ENCODE assay signal across 2 cellular contexts in the genomic region with DNA sequence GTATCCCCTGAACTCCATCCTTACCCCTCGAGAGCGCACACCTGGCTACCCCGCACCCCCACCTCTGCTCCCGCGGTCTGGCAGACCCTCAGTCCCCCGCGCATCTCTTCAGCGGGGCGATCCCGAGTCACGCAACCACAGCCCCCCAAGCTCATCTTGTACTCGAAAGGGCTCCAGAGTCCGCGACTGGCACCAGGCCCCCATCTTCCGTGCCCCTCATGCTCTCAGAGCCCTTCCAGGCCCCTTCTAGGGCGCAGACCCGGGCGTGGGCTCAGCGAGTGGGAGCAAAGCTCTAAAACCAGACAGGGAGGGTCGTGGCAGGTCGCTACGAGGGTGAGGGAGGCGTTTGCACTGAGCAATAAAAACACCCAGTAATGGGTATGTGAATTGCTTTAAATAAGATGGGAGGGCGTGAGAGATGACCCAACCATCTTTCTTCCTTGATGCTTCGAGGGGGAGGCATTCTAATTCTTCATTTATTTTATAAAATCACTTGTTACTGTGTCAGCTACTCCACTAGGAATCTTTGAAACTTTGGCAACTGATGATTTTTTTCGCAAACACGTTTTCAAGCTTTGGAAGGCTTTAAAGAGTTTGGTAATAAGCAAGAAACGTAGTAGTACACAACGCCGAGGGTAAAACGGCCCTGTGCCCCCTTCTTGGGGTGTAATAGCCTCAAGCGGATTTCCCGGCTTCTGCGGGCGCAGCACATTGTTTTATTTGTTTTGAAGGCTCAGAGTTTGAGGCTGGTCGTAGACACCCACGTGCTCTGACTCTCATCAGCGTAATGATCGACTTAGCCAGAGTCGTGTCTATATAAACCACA.
TF ChIP-seq lines count a peak whose summit lies in the region.

No MANE protein-coding gene starts in this region.

TF ChIP-seq in SK-N-SH, 30 proteins besides CTCF, POLR2A, EP300 and RAD21 (continued from another document):
- TF ChIP-seq, protein P1, sequence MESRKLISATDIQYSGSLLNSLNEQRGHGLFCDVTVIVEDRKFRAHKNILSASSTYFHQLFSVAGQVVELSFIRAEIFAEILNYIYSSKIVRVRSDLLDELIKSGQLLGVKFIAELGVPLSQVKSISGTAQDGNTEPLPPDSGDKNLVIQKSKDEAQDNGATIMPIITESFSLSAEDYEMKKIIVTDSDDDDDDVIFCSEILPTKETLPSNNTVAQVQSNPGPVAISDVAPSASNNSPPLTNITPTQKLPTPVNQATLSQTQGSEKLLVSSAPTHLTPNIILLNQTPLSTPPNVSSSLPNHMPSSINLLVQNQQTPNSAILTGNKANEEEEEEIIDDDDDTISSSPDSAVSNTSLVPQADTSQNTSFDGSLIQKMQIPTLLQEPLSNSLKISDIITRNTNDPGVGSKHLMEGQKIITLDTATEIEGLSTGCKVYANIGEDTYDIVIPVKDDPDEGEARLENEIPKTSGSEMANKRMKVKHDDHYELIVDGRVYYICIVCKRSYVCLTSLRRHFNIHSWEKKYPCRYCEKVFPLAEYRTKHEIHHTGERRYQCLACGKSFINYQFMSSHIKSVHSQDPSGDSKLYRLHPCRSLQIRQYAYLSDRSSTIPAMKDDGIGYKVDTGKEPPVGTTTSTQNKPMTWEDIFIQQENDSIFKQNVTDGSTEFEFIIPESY (IDR thresholded peaks at IDR 0.05; ENCODE audit: borderline replicate concordance, low read depth): no peak

TF ChIP-seq in SK-N-SH treated with all-trans-retinoic acid at 6 μM for 48 hours, 23 proteins besides CTCF, POLR2A, EP300 and RAD21 (continued from another document):
- TF ChIP-seq ISL1 (CRISPR knock-in tag; IDR thresholded peaks at IDR 0.05): no peak
- TF ChIP-seq RARB (CRISPR knock-in tag; IDR thresholded peaks at IDR 0.05): no peak
- TF ChIP-seq, protein P2, sequence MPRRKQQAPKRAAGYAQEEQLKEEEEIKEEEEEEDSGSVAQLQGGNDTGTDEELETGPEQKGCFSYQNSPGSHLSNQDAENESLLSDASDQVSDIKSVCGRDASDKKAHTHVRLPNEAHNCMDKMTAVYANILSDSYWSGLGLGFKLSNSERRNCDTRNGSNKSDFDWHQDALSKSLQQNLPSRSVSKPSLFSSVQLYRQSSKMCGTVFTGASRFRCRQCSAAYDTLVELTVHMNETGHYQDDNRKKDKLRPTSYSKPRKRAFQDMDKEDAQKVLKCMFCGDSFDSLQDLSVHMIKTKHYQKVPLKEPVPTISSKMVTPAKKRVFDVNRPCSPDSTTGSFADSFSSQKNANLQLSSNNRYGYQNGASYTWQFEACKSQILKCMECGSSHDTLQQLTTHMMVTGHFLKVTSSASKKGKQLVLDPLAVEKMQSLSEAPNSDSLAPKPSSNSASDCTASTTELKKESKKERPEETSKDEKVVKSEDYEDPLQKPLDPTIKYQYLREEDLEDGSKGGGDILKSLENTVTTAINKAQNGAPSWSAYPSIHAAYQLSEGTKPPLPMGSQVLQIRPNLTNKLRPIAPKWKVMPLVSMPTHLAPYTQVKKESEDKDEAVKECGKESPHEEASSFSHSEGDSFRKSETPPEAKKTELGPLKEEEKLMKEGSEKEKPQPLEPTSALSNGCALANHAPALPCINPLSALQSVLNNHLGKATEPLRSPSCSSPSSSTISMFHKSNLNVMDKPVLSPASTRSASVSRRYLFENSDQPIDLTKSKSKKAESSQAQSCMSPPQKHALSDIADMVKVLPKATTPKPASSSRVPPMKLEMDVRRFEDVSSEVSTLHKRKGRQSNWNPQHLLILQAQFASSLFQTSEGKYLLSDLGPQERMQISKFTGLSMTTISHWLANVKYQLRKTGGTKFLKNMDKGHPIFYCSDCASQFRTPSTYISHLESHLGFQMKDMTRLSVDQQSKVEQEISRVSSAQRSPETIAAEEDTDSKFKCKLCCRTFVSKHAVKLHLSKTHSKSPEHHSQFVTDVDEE (CRISPR knock-in tag; IDR thresholded peaks at IDR 0.05): no peak
- no peak for TF ChIP-seq ZNF565 (CRISPR knock-in tag; conservative IDR thresholded peaks at IDR 0.05; ENCODE audit: low read depth)
- TF ChIP-seq ESRRG (CRISPR knock-in tag; IDR thresholded peaks at IDR 0.05): no peak
- no peak for TF ChIP-seq BACH2 (CRISPR knock-in tag; IDR thresholded peaks at IDR 0.05; ENCODE audit: borderline replicate concordance)
TF ChIP-seq in SK-N-SH treated with all-trans-retinoic acid at 6 μM for 48 hours: peak in this region for 0.
